17 cellular contexts compared by ENCODE assay signal in the genomic region with DNA sequence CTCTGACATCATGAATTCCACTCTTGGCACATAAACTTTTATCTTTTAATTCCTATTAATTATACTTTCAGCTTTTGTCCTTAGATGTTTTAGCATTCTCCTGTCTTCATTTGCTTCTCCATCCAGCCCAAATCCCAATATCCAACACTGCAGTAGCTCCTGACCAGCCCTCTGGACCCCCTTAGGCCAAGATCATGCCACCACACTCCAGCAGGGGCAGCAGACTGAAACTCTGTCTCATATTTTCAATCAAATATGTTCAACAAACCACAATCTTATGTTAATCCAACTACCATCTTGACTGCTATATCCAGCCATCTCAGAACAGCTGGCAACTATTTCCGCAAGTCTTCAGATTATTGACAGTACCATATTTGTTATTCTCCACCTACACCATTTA.
"Had no signal": no experiment of that assay in that cellular context is flagged by ENCODE, and none has a peak within 500 bp of the region (broad histone marks: within the 10 kb centered on the region; RNA-seq: fewer than 3 reads in every experiment).

No MANE protein-coding gene starts in this region.

- H3K27me3 ChIP-seq: ascending aorta, thyroid gland, uterus had no signal

- H3K4me3 Mint-ChIP-seq: activated T-helper 17 cell treated with anti-CD3 and anti-CD28 coated beads, Interleukin-2, amount 50 U/mL, for 72 hours; naive B cell; stimulated activated memory B cell treated with anti-CD40 and anti-IgM and Interleukin-4, amounts not matched to agents 10 μg/mL and 1 μg/mL and 100 μg/mL, for 72 hours; T-helper 2 cell treated with Interferon-gamma antibody and Interleukin-4, amounts not matched to agents 5 μg/mL and 100 μg/mL, for 36 hours had no signal

- H3K4me1 Mint-ChIP-seq: activated T-helper 17 cell treated with anti-CD3 and anti-CD28 coated beads, Interleukin-2, amount 50 U/mL, for 72 hours; naive B cell; stimulated activated memory B cell treated with anti-CD40 and anti-IgM and Interleukin-4, amounts not matched to agents 10 μg/mL and 1 μg/mL and 100 μg/mL, for 72 hours had no signal

- H3K27ac ChIP-seq: ascending aorta, parathyroid adenoma, thyroid gland, uterus had no signal

- H3K27ac Mint-ChIP-seq: activated T-helper 17 cell treated with anti-CD3 and anti-CD28 coated beads, Interleukin-2, amount 50 U/mL, for 72 hours; stimulated activated memory B cell treated with anti-CD40 and anti-IgM and Interleukin-4, amounts not matched to agents 10 μg/mL and 1 μg/mL and 100 μg/mL, for 72 hours; T-helper 2 cell treated with Interferon-gamma antibody and Interleukin-4, amounts not matched to agents 5 μg/mL and 100 μg/mL, for 36 hours had no signal

- H3K4me1 ChIP-seq: ascending aorta, parathyroid adenoma, thyroid gland, uterus had no signal

- H3K36me3 ChIP-seq: ascending aorta, thyroid gland, uterus had no signal

- H3K9ac ChIP-seq: parathyroid adenoma had no signal

- H2AFZ ChIP-seq: parathyroid adenoma had no signal

- FAIRE-seq: keratinocyte had no signal

- ATAC-seq: activated T-helper 17 cell treated with anti-CD3 and anti-CD28 coated beads, Interleukin-2, amount 50 U/mL, for 72 hours; esophagus mucosa; left lobe of liver; stimulated activated memory B cell treated with anti-CD40 and anti-IgM and Interleukin-4, amounts not matched to agents 10 μg/mL and 1 μg/mL and 100 μg/mL, for 72 hours had no signal

- H3K9me3 ChIP-seq: ascending aorta, thyroid gland, uterus had no signal

- H3K4me3 ChIP-seq: ascending aorta, thyroid gland, uterus had no signal

- H3K79me2 ChIP-seq: parathyroid adenoma had no signal

- H3K36me3 Mint-ChIP-seq: naive B cell; stimulated activated memory B cell treated with anti-CD40 and anti-IgM and Interleukin-4, amounts not matched to agents 10 μg/mL and 1 μg/mL and 100 μg/mL, for 72 hours had no signal

- DNase-seq: activated CD4-positive, alpha-beta T cell treated with anti-CD3 and anti-CD28 coated beads, Interleukin-2, amount 50 U/mL, for 1 hour; activated CD8-positive, alpha-beta memory T cell treated with anti-CD3 and anti-CD28 coated beads for 24 hours; activated naive CD4-positive, alpha-beta T cell treated with Interleukin-2 at 50 U/mL for 16 hours; hippocampal formation; mammary epithelial cell; naive B cell; stimulated activated CD4-positive, alpha-beta T cell treated with anti-CD3 and anti-CD28 coated beads, Interleukin-2, amount 100 ng/mL, for 48 hours; thyroid gland; uterus had no signal

- H3K27me3 Mint-ChIP-seq: activated T-helper 17 cell treated with anti-CD3 and anti-CD28 coated beads, Interleukin-2, amount 50 U/mL, for 72 hours; naive B cell; stimulated activated memory B cell treated with anti-CD40 and anti-IgM and Interleukin-4, amounts not matched to agents 10 μg/mL and 1 μg/mL and 100 μg/mL, for 72 hours had no signal
